ENCODE assay signal across 19 cellular contexts in genomic region chr5:82538339-82539034, GRCh38.
DNase-seq lines count a peak whose midpoint lies in the region; ATAC-seq lines count a peak whose summit lies in the region.
"Had no signal": no experiment of that assay in that cellular context is flagged by ENCODE, and none has a peak within 500 bp of the region (broad histone marks: within the 10 kb centered on the region; RNA-seq: fewer than 3 reads in every experiment).

No MANE protein-coding gene starts in this region.

- H3K27ac ChIP-seq in SK-N-MC (peak overlapping the region; percentile 96), mesodermal cell (ENCODE audit: low read depth, low read length, severe bottlenecking) (peak overlapping the region; percentile 38)
- no peak overlapping the region for H3K27ac ChIP-seq in CD8-positive, alpha-beta memory T cell (ENCODE audit: low read depth, low read length)
- H3K27ac ChIP-seq: brain microvascular endothelial cell, neutrophil, SJCRH30 had no signal

- H3K9ac ChIP-seq in SK-N-MC (ENCODE audit: insufficient read length): peak overlapping the region; percentile 46

- H3K9me3 Mint-ChIP-seq in CD8-positive, alpha-beta memory T cell: peaks cover 0 to 5% (median 3%) of the 10 kb centered on the region in 5 donors
- H3K9me3 Mint-ChIP-seq: activated CD4-positive, alpha-beta T cell treated with anti-CD3 and anti-CD28 coated beads, Interleukin-2, amount 10 ng/mL, durations not matched to agents 7 days and 5 days had no signal

- no peaks in the 10 kb centered on the region for H3K4me1 Mint-ChIP-seq in CD8-positive, alpha-beta memory T cell
- H3K4me1 Mint-ChIP-seq: activated CD4-positive, alpha-beta T cell treated with anti-CD3 and anti-CD28 coated beads, Interleukin-2, amount 10 ng/mL, durations not matched to agents 7 days and 5 days; immature natural killer cell had no signal

- DNase-seq in AG20443 (ENCODE audit: low spot score): peak; percentile 41
- peak; percentile 71 for DNase-seq in SK-N-MC (ENCODE audit: low read depth, low spot score)
- peak; percentile 84 for DNase-seq in fibroblast of gingiva (ENCODE audit: low read depth)
- DNase-seq in germinal center (ENCODE audit: low spot score): no peak
- no peak for DNase-seq in CD8-positive, alpha-beta memory T cell
- DNase-seq in middle frontal gyrus (ENCODE audit: extremely low spot score, low spot score): no peak
- DNase-seq: activated CD4-positive, alpha-beta T cell treated with anti-CD3 and anti-CD28 coated beads, Interleukin-2, amount 10 ng/mL, durations not matched to agents 7 days and 5 days; activated naive CD4-positive, alpha-beta T cell treated with Interleukin-2 at 50 U/mL for 16 hours; brain microvascular endothelial cell; effector CD4-positive, alpha-beta T cell; HCEC 1CT; immature natural killer cell; NCI-H187; SJCRH30; T-helper 9 cell had no signal

- no peaks in the 10 kb centered on the region for H3K27me3 ChIP-seq in CD8-positive, alpha-beta memory T cell (ENCODE audit: insufficient read depth, low read length, poor library complexity, severe bottlenecking)
- H3K27me3 ChIP-seq: brain microvascular endothelial cell, neutrophil, SJCRH30 had no signal

- H3K9me3 ChIP-seq in SK-N-MC (ENCODE audit: low read depth, low read length): no peaks in the 10 kb centered on the region
- no peaks in the 10 kb centered on the region for H3K9me3 ChIP-seq in mesodermal cell (ENCODE audit: control insufficient read depth, low read length)
- no peaks in the 10 kb centered on the region for H3K9me3 ChIP-seq in CD8-positive, alpha-beta memory T cell (ENCODE audit: low read length)
- H3K9me3 ChIP-seq: neutrophil, SJCRH30 had no signal

- H3K27me3 Mint-ChIP-seq in CD8-positive, alpha-beta memory T cell: no peaks in the 10 kb centered on the region
- H3K27me3 Mint-ChIP-seq: activated CD4-positive, alpha-beta T cell treated with anti-CD3 and anti-CD28 coated beads, Interleukin-2, amount 10 ng/mL, durations not matched to agents 7 days and 5 days had no signal

- POLR2A ChIA-PET in CD8-positive, alpha-beta memory T cell (lab: Charles Lee): no interaction called here

- no peak overlapping the region for H3K4me3 Mint-ChIP-seq in CD8-positive, alpha-beta memory T cell
- H3K4me3 Mint-ChIP-seq: activated CD4-positive, alpha-beta T cell treated with anti-CD3 and anti-CD28 coated beads, Interleukin-2, amount 10 ng/mL, durations not matched to agents 7 days and 5 days; immature natural killer cell had no signal

- H3K36me3 Mint-ChIP-seq in CD8-positive, alpha-beta memory T cell: peaks cover 0 to 3% (median 0%) of the 10 kb centered on the region in 3 donors

- ATAC-seq in GM18502 (IDR thresholded peaks at IDR 0.05; ENCODE audit: poor library complexity, unreplicated experiment): no peak
- ATAC-seq: GM12878 had no signal

- no peaks in the 10 kb centered on the region for H3K4me1 ChIP-seq in mesodermal cell (ENCODE audit: control insufficient read depth, insufficient read depth, low read length, poor library complexity, severe bottlenecking)
- H3K4me1 ChIP-seq in CD8-positive, alpha-beta memory T cell (ENCODE audit: insufficient read depth, low read length): no peaks in the 10 kb centered on the region
- H3K4me1 ChIP-seq: SJCRH30 had no signal

- H3K36me3 ChIP-seq in SK-N-MC (ENCODE audit: insufficient read depth, low read length) (no peaks in the 10 kb centered on the region), mesodermal cell (ENCODE audit: control insufficient read depth, insufficient read depth, low read length) (no peaks in the 10 kb centered on the region)
- no peaks in the 10 kb centered on the region for H3K36me3 ChIP-seq in CD8-positive, alpha-beta memory T cell (ENCODE audit: insufficient read depth, low read length)
- H3K36me3 ChIP-seq: brain microvascular endothelial cell, neutrophil, SJCRH30 had no signal

- WGBS in mesodermal cell (ENCODE audit: insufficient coverage in 2 of 2), 2 experiments: 100% methylated on average over 3 to 4 of the region's 5 CpGs

- CTCF ChIA-PET in CD8-positive, alpha-beta memory T cell (lab: Charles Lee): no interaction called here

- H3K4me3 ChIP-seq in SK-N-MC: peak overlapping the region; percentile 56
- no peak overlapping the region for H3K4me3 ChIP-seq in mesodermal cell (ENCODE audit: extremely low read depth, insufficient read depth, low read length, poor library complexity, severe bottlenecking)
- no peak overlapping the region for H3K4me3 ChIP-seq in CD8-positive, alpha-beta memory T cell (ENCODE audit: low read length)
- H3K4me3 ChIP-seq: GM12878, SJCRH30 had no signal

- no peak overlapping the region for H3K27ac Mint-ChIP-seq in CD8-positive, alpha-beta memory T cell
- H3K27ac Mint-ChIP-seq: activated CD4-positive, alpha-beta T cell treated with anti-CD3 and anti-CD28 coated beads, Interleukin-2, amount 10 ng/mL, durations not matched to agents 7 days and 5 days; immature natural killer cell had no signal

Comparison
In these comparisons a context has a peak if more than half of its experiments do, and no peak if none do; other contexts are left out.
1. DNase-seq: peak in AG20443 (single experiment), SK-N-MC (single experiment) and fibroblast of gingiva (single experiment); none in germinal center (single experiment), CD8-positive, alpha-beta memory T cell (0 of 5) and middle frontal gyrus (single experiment).